In the genomic region with DNA sequence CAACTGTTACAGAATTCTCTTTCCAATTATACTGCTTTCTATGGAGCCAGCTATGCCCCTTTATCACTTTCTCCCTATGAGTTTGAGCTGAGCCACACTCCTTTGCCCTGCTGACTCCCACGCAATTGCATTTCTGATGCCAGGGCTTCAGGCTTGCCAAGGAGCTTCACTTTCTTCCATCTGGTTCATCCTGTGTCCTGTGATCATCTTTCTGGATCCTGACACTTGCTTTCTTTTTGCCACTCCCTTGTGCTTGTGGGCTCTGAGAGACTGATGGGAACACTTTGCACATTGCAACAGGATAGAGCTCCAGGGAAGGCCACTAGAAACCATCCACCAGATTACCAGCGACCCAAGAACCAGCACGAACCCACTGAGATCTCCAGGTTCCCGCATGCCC, we compare ENCODE assay signal across 25 cellular contexts.
"Had no signal": no experiment of that assay in that cellular context is flagged by ENCODE, and none has a peak within 500 bp of the region (broad histone marks: within the 10 kb centered on the region; RNA-seq: fewer than 3 reads in every experiment).

No MANE protein-coding gene starts in this region.

- H3K36me3 ChIP-seq: breast epithelium, lower lobe of right lung, pancreas, sigmoid colon, suprapubic skin had no signal

- H3K4me3 Mint-ChIP-seq: endodermal cell; naive thymus-derived CD8-positive, alpha-beta T cell; T-cell; type B pancreatic cell had no signal

- H3K27ac Mint-ChIP-seq: endodermal cell, type B pancreatic cell had no signal

- H3K4me1 ChIP-seq: foreskin keratinocyte, lower lobe of right lung, pancreas, sigmoid colon had no signal

- ATAC-seq: foreskin keratinocyte; lower lobe of right lung; naive thymus-derived CD8-positive, alpha-beta T cell; pancreas; stimulated activated naive CD8-positive, alpha-beta T cell treated with anti-CD3 and anti-CD28 coated beads, Interleukin-15, Interleukin-2, amounts not matched to agents 100 U/mL and 50 U/mL, for 24 hours; T-cell had no signal

- H3K27ac ChIP-seq: breast epithelium, epithelial cell of prostate, foreskin keratinocyte, lower lobe of right lung, pancreas, sigmoid colon, suprapubic skin had no signal

- H3K9me3 Mint-ChIP-seq: endodermal cell; naive thymus-derived CD8-positive, alpha-beta T cell; T-cell; type B pancreatic cell had no signal

- FAIRE-seq: astrocyte, pancreas had no signal

- H3K9me3 ChIP-seq: breast epithelium, lower lobe of right lung, pancreas, sigmoid colon, suprapubic skin had no signal

- H3K36me3 Mint-ChIP-seq: naive thymus-derived CD8-positive, alpha-beta T cell; T-cell; type B pancreatic cell had no signal

- H3K27me3 ChIP-seq: breast epithelium, pancreas, sigmoid colon, suprapubic skin had no signal

- DNase-seq: activated CD4-positive, alpha-beta T cell treated with anti-CD3 and anti-CD28 coated beads for 48 hours; activated CD4-positive, CD25-positive, alpha-beta regulatory T cell; activated CD8-positive, alpha-beta memory T cell treated with anti-CD3 and anti-CD28 coated beads for 24 hours; activated CD8-positive, alpha-beta memory T cell treated with anti-CD3 and anti-CD28 coated beads, Interleukin-2, amount 50 U/mL, for 48 hours; activated effector memory CD4-positive, alpha-beta T cell treated with anti-CD3 and anti-CD28 coated beads, Interleukin-2, amount 50 U/mL, for 16 hours; activated naive CD4-positive, alpha-beta T cell treated with anti-CD3 and anti-CD28 coated beads, Interleukin-2, amount 50 U/mL, for 16 hours; activated T-cell treated with anti-CD3 and anti-CD28 coated beads, Interleukin-2, amount 50 U/mL, for 48 hours; dermis blood vessel endothelial cell; endodermal cell; foreskin keratinocyte; glutamatergic neuron; hypothalamus; islet precursor cell; lower lobe of right lung; naive thymus-derived CD8-positive, alpha-beta T cell; pancreas; sigmoid colon; stimulated activated naive CD8-positive, alpha-beta T cell treated with anti-CD3 and anti-CD28 coated beads, Interleukin-15, Interleukin-2, amounts not matched to agents 100 U/mL and 50 U/mL, for 24 hours; T-cell; T-helper 9 cell had no signal

- H3K4me3 ChIP-seq: breast epithelium, lower lobe of right lung, pancreas, sigmoid colon, suprapubic skin had no signal
